Comparison of ENCODE assay signal across 27 cellular contexts in genomic region chr15:58639002-58639756, GRCh38.
A peak's percentile ranks its signal among the peaks of the same experiment; 100 is the strongest.
DNase-seq lines count a peak whose midpoint lies in the region; ATAC-seq, FAIRE-seq and TF ChIP-seq lines count a peak whose summit lies in the region.
"Had no signal": no experiment of that assay in that cellular context is flagged by ENCODE, and none has a peak within 500 bp of the region (broad histone marks: within the 10 kb centered on the region; RNA-seq: fewer than 3 reads in every experiment).

No MANE protein-coding gene starts in this region.

- H3K36me3 Mint-ChIP-seq in activated naive CD8-positive, alpha-beta T cell = peaks cover 20% of the 10 kb centered on the region
- peaks cover 41% of the 10 kb centered on the region for H3K36me3 Mint-ChIP-seq in activated naive CD8-positive, alpha-beta T cell treated with anti-CD3 and anti-CD28 coated beads, Interleukin-2, amount 50 U/mL, for 24 hours (ENCODE audit: low read depth)
- H3K36me3 Mint-ChIP-seq in stimulated activated memory B cell treated with anti-CD40 and anti-IgM and Interleukin-4, amounts not matched to agents 10 μg/mL and 1 μg/mL and 100 μg/mL, for 72 hours = peaks cover 22% of the 10 kb centered on the region

- no peak for TF ChIP-seq POLR2A in K562 (conservative IDR thresholded peaks at IDR 0.05)

- TF ChIP-seq RAD21 in K562 (CRISPR knock-in tag; conservative IDR thresholded peaks at IDR 0.05 in 1 of 2, IDR thresholded peaks at IDR 0.05 in 1 of 2) = no peak

- no peak for TF ChIP-seq EP300 in K562 (IDR thresholded peaks at IDR 0.05; ENCODE audit: low read length)

- H4K20me1 ChIP-seq in K562 (replicated peaks; ENCODE audit: control insufficient read depth, insufficient read depth, low read length) = no peaks in the 10 kb centered on the region

- no peaks in the 10 kb centered on the region for H3K27me3 ChIP-seq in K562 (ENCODE audit: control insufficient read depth in 2 of 2, insufficient read depth in 2 of 2, low read length in 2 of 2)
- H3K27me3 ChIP-seq: BLaER1 treated with 17β-estradiol and CSF1 and Interleukin-3, amounts not matched to agents 10 nM and 100 nM; gastrocnemius medialis; hepatocyte; tibial nerve had no signal

- no peak for ATAC-seq in activated naive CD8-positive, alpha-beta T cell treated with anti-CD3 and anti-CD28 coated beads, Interleukin-2, amount 50 U/mL, for 24 hours
- ATAC-seq in K562 (no peak), HG03280 (IDR thresholded peaks at IDR 0.05; ENCODE audit: unreplicated experiment) (no peak)
- ATAC-seq in stimulated activated memory B cell treated with anti-CD40 and anti-IgM and Interleukin-4, amounts not matched to agents 10 μg/mL and 1 μg/mL and 100 μg/mL, for 72 hours = no peak
- ATAC-seq: gastrocnemius medialis, HCT116, left colon, psoas muscle, WTC11 had no signal

- no peak overlapping the region for H3K4me2 ChIP-seq in K562 (ENCODE audit: insufficient read depth, low read length)
- H3K4me2 ChIP-seq: BLaER1 treated with 17β-estradiol and CSF1 and Interleukin-3, amounts not matched to agents 10 nM and 100 nM; hepatocyte; PC-9 had no signal

- no peaks in the 10 kb centered on the region for H3K9me3 ChIP-seq in K562 (replicated peaks; ENCODE audit: control insufficient read depth, insufficient read depth, low read depth, low read length)
- H3K9me3 ChIP-seq: BLaER1 treated with 17β-estradiol and CSF1 and Interleukin-3, amounts not matched to agents 10 nM and 100 nM; gastrocnemius medialis; psoas muscle; tibial nerve had no signal

- TF ChIP-seq CTCF in D721Med (IDR thresholded peaks at IDR 0.05; ENCODE audit: insufficient read depth, missing control alignments) (no peak), K562 (IDR thresholded peaks at IDR 0.05 in 2 of 3, conservative IDR thresholded peaks at IDR 0.05 in 1 of 3; ENCODE audit: insufficient read depth in 2 of 3, low read depth in 1 of 3, low read length in 3 of 3) (no peak)

- H3K36me3 ChIP-seq in K562 (ENCODE audit: control insufficient read depth, insufficient read depth, low read length) = peaks cover 60% of the 10 kb centered on the region

- DNase-seq in activated naive CD8-positive, alpha-beta T cell treated with anti-CD3 and anti-CD28 coated beads, Interleukin-2, amount 50 U/mL, for 24 hours = no peak
- DNase-seq in D721Med (ENCODE audit: insufficient read length, low spot score) = no peak
- no peak for DNase-seq in K562 (ENCODE audit: extremely low read depth in 1 of 4, low spot score in 3 of 4)
- no peak for DNase-seq in SKM-1 (lab: John Stamatoyannopoulos, UW; ENCODE audit: unreplicated experiment)
- DNase-seq: activated naive CD4-positive, alpha-beta T cell treated with anti-CD3 and anti-CD28 coated beads, Interleukin-2, amount 50 U/mL, for 16 hours; activated T-cell treated with anti-CD3 and anti-CD28 coated beads, Interleukin-2, amount 50 U/mL, for 1 hour; aorta; gastrocnemius medialis; KBM-7; left colon; NCI-H2029; NCI-H2227 treated with DMSO at 0.1 percent for 48 hours; NCI-H526 treated with DMSO at 0.1 percent for 48 hours; PC-9; psoas muscle; Right ventricle myocardium superior; stimulated activated CD4-positive, alpha-beta T cell treated with anti-CD3 and anti-CD28 coated beads, Interleukin-15, amount 100 ng/mL, for 24 hours had no signal

- H3K9me1 ChIP-seq in K562 (ENCODE audit: control insufficient read depth, insufficient read depth, low read length) = no peaks in the 10 kb centered on the region

- CTCF ChIA-PET in K562 (lab: Yijun Ruan, JAX; ENCODE audit: low intra/inter-chr PET ratio) = no interaction called here

- peaks cover 25% of the 10 kb centered on the region for H3K4me1 Mint-ChIP-seq in activated naive CD8-positive, alpha-beta T cell (ENCODE audit: low read depth)
- H3K4me1 Mint-ChIP-seq in activated naive CD8-positive, alpha-beta T cell treated with anti-CD3 and anti-CD28 coated beads, Interleukin-2, amount 50 U/mL, for 24 hours = peaks cover 15% of the 10 kb centered on the region
- H3K4me1 Mint-ChIP-seq in stimulated activated memory B cell treated with anti-CD40 and anti-IgM and Interleukin-4, amounts not matched to agents 10 μg/mL and 1 μg/mL and 100 μg/mL, for 72 hours = peaks cover 6% of the 10 kb centered on the region

- no peak overlapping the region for H3K4me3 ChIP-seq in K562
- H3K4me3 ChIP-seq: BLaER1 treated with 17β-estradiol and CSF1 and Interleukin-3, amounts not matched to agents 10 nM and 100 nM; coronary artery; gastrocnemius medialis; hepatocyte; PC-9; psoas muscle; tibial nerve had no signal

- H3K4me1 ChIP-seq in K562 (replicated peaks in 1 of 2; ENCODE audit: control insufficient read depth in 2 of 2, insufficient read depth in 2 of 2, low read length in 2 of 2) = no peaks in the 10 kb centered on the region
- H3K4me1 ChIP-seq: gastrocnemius medialis, psoas muscle had no signal

- in situ Hi-C loops in K562 (cut with MboI) = loop anchor here (10.0 kb wide), 1 partner anchor 384 kb away; no protein-coding TSS in a partner anchor

- no TSS peak for BruUV-seq in K562 (replicated peaks; lab: Mats Ljungman, UMichigan)

- no peak overlapping the region for H2AFZ ChIP-seq in K562 (ENCODE audit: low read depth, low read length)
- H2AFZ ChIP-seq: hepatocyte, PC-9 had no signal

- H3K79me2 ChIP-seq in K562 (ENCODE audit: control insufficient read depth, insufficient read depth, low read length) = no peaks in the 10 kb centered on the region

- 87% methylated on average over 2 of the region's 2 CpGs for WGBS in K562 (ENCODE audit: insufficient coverage, low coverage, missing lambda C conversion rate)

- peak overlapping the region; percentile 14 for H3K4me3 Mint-ChIP-seq in activated naive CD8-positive, alpha-beta T cell
- H3K4me3 Mint-ChIP-seq in activated naive CD8-positive, alpha-beta T cell treated with anti-CD3 and anti-CD28 coated beads, Interleukin-2, amount 50 U/mL, for 24 hours = no peak overlapping the region
- H3K4me3 Mint-ChIP-seq in stimulated activated memory B cell treated with anti-CD40 and anti-IgM and Interleukin-4, amounts not matched to agents 10 μg/mL and 1 μg/mL and 100 μg/mL, for 72 hours = no peak overlapping the region
- H3K4me3 Mint-ChIP-seq: WTC11 had no signal

- H3K27ac ChIP-seq in K562 (ENCODE audit: extremely low read depth, low read depth, low read length) = no peak overlapping the region
- H3K27ac ChIP-seq: BLaER1 treated with 17β-estradiol and CSF1 and Interleukin-3, amounts not matched to agents 10 nM and 100 nM; coronary artery; gastrocnemius medialis; hepatocyte; PC-9; psoas muscle had no signal

- peak overlapping the region; percentile 79 for H3K27ac Mint-ChIP-seq in activated naive CD8-positive, alpha-beta T cell
- no peak overlapping the region for H3K27ac Mint-ChIP-seq in activated naive CD8-positive, alpha-beta T cell treated with anti-CD3 and anti-CD28 coated beads, Interleukin-2, amount 50 U/mL, for 24 hours
- H3K27ac Mint-ChIP-seq in stimulated activated memory B cell treated with anti-CD40 and anti-IgM and Interleukin-4, amounts not matched to agents 10 μg/mL and 1 μg/mL and 100 μg/mL, for 72 hours = peak overlapping the region; percentile 60
- H3K27ac Mint-ChIP-seq: WTC11 had no signal

- H3K9ac ChIP-seq in K562 (ENCODE audit: insufficient read depth in 1 of 2, low read depth in 2 of 2, low read length in 2 of 2) = no peak overlapping the region
- H3K9ac ChIP-seq: BLaER1 treated with 17β-estradiol and CSF1 and Interleukin-3, amounts not matched to agents 10 nM and 100 nM had no signal

- intact Hi-C loops in K562 (cut with micrococcal nuclease) = no loop called here

- H3K27me3 Mint-ChIP-seq in activated naive CD8-positive, alpha-beta T cell = no peaks in the 10 kb centered on the region
- H3K27me3 Mint-ChIP-seq in activated naive CD8-positive, alpha-beta T cell treated with anti-CD3 and anti-CD28 coated beads, Interleukin-2, amount 50 U/mL, for 24 hours = no peaks in the 10 kb centered on the region
- no peaks in the 10 kb centered on the region for H3K27me3 Mint-ChIP-seq in stimulated activated memory B cell treated with anti-CD40 and anti-IgM and Interleukin-4, amounts not matched to agents 10 μg/mL and 1 μg/mL and 100 μg/mL, for 72 hours

- H3K9me3 Mint-ChIP-seq in activated naive CD8-positive, alpha-beta T cell (ENCODE audit: low read depth) = no peaks in the 10 kb centered on the region
- H3K9me3 Mint-ChIP-seq in activated naive CD8-positive, alpha-beta T cell treated with anti-CD3 and anti-CD28 coated beads, Interleukin-2, amount 50 U/mL, for 24 hours = peaks cover 4% of the 10 kb centered on the region
- H3K9me3 Mint-ChIP-seq in stimulated activated memory B cell treated with anti-CD40 and anti-IgM and Interleukin-4, amounts not matched to agents 10 μg/mL and 1 μg/mL and 100 μg/mL, for 72 hours = no peaks in the 10 kb centered on the region
- H3K9me3 Mint-ChIP-seq: WTC11 had no signal

- FAIRE-seq in D721Med (lab: Jason Lieb, UNC) (peak; percentile 66), K562 (lab: Jason Lieb, UNC) (no peak)
- FAIRE-seq: GM12891 had no signal

- POLR2A ChIA-PET in K562 (lab: Yijun Ruan, JAX) = interaction anchor here (0.6 kb wide), 1 partner anchor 92 kb away, joined by 4 read pairs; no protein-coding TSS in a partner anchor

TF ChIP-seq in K562, 482 proteins besides CTCF, POLR2A, EP300 and RAD21 (continues in another document):
- peak; percentile 42 for TF ChIP-seq ZNF316 (IDR thresholded peaks at IDR 0.05)
- TF ChIP-seq ASH1L (IDR thresholded peaks at IDR 0.05; ENCODE audit: borderline replicate concordance, low read depth, partially characterized antibody) = no peak
- TF ChIP-seq ELF4 (CRISPR knock-in tag; IDR thresholded peaks at IDR 0.05) = no peak
- no peak for TF ChIP-seq HCFC1 (IDR thresholded peaks at IDR 0.05; ENCODE audit: low read depth, low read length)
- TF ChIP-seq SMARCB1 (IDR thresholded peaks at IDR 0.05; ENCODE audit: insufficient read length, low read depth) = no peak
- TF ChIP-seq ZNF655 (CRISPR knock-in tag; IDR thresholded peaks at IDR 0.05) = no peak
